22 cellular contexts compared by ENCODE assay signal in the genomic region with DNA sequence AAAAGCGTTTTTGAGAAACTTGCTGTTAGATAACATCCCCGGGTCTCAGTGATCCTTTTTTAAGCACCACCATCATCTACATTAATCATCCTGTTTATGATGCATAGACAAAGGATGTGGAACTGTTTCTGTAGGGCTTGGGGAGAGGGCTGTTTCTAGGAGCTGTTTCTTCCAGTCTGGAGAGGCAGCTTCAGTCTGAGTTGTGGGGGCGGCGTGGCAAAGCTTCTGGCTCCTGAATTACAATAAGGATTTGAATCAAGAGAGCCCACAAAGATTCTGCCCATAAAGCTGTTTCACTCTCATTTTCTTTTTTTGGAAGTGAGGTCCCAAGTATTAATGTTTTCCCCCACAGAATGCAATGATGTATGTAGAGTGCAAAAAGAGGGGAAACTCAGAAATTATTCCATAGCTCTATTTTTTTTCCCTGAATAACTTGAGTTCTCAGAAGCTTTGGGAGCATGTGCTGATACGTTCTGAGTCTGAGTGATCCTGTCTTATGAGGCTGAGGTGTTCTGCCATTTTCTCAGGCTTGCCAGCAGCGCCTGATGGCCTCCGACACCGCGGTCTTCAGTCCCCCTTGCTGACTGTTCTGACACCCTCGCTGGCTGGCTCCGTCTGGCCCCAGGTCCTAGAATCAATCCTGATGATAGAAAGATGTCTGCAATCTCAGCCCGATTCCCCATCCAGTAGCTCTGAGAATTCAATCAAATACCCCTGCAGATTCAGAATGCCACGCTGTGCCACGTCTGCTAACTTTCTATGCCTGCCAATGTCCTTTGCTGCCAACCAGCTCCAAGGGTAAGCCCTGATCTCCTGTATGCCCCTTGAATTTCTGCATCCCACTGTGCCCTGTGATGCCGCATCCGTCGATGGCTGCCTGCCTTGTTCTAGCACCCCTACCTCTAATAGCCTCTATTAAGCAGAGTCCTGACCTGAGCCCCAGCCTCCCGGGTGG.
"Had no signal": no experiment of that assay in that cellular context is flagged by ENCODE, and none has a peak within 500 bp of the region (broad histone marks: within the 10 kb centered on the region; RNA-seq: fewer than 3 reads in every experiment).

No MANE protein-coding gene starts in this region.

- H3K4me3 ChIP-seq: left ventricle myocardium inferior, suprapubic skin, vagina had no signal

- H3K27ac ChIP-seq: left ventricle myocardium inferior, suprapubic skin, vagina had no signal

- H3K27me3 Mint-ChIP-seq: dendritic cell treated with granulocyte-macrophage colony-stimulating factor and Interleukin-4, amounts not matched to agents 40 ng/mL and 50 ng/mL, for 4 days had no signal

- H3K4me1 ChIP-seq: left ventricle myocardium inferior, suprapubic skin, vagina had no signal

- H3K9me3 Mint-ChIP-seq: activated naive CD8-positive, alpha-beta T cell treated with anti-CD3 and anti-CD28 coated beads for 36 hours; activated T-cell treated with anti-CD3 and anti-CD28 coated beads, Interleukin-2, amount 50 U/mL, for 24 hours; activated T-helper 2 cell treated with anti-CD3 and anti-CD28 coated beads, Interferon-gamma antibody, Interleukin-2, Interleukin-4, amounts not matched to agents 10 μg/mL and 5 μg/mL and 100 μg/mL, durations not matched to agents 14 hours and 24 hours and 36 hours; dendritic cell treated with granulocyte-macrophage colony-stimulating factor and Interleukin-4, amounts not matched to agents 40 ng/mL and 50 ng/mL, for 4 days; natural killer cell treated with Interleukin-12 subunit alpha and Interleukin-12 subunit beta and Interleukin-15 and Interleukin-18, amount 100 ng/mL, for 72 hours; type B pancreatic cell had no signal

- H3K27ac Mint-ChIP-seq: activated naive CD8-positive, alpha-beta T cell treated with anti-CD3 and anti-CD28 coated beads for 36 hours; activated T-cell treated with anti-CD3 and anti-CD28 coated beads, Interleukin-2, amount 50 U/mL, for 24 hours; activated T-helper 2 cell treated with anti-CD3 and anti-CD28 coated beads, Interferon-gamma antibody, Interleukin-2, Interleukin-4, amounts not matched to agents 10 μg/mL and 5 μg/mL and 100 μg/mL, durations not matched to agents 14 hours and 24 hours and 36 hours; dendritic cell treated with granulocyte-macrophage colony-stimulating factor and Interleukin-4, amounts not matched to agents 40 ng/mL and 50 ng/mL, for 4 days; natural killer cell treated with Interleukin-12 subunit alpha and Interleukin-12 subunit beta and Interleukin-15 and Interleukin-18, amount 100 ng/mL, for 72 hours; stimulated activated naive CD8-positive, alpha-beta T cell treated with anti-CD3 and anti-CD28 coated beads, Interleukin-15, Interleukin-2, amounts not matched to agents 100 ng/mL and 50 ng/mL, for 24 hours; type B pancreatic cell had no signal

- H3K36me3 ChIP-seq: left ventricle myocardium inferior, suprapubic skin, vagina had no signal

- H3K9me3 ChIP-seq: left ventricle myocardium inferior, suprapubic skin, vagina had no signal

- DNase-seq: activated CD4-positive, alpha-beta T cell treated with anti-CD3 and anti-CD28 coated beads for 1 hour; activated CD4-positive, alpha-beta T cell treated with anti-CD3 and anti-CD28 coated beads, Interleukin-2, amount 50 U/mL, for 4 hours; activated CD8-positive, alpha-beta memory T cell treated with anti-CD3 and anti-CD28 coated beads for 24 hours; activated CD8-positive, alpha-beta memory T cell treated with anti-CD3 and anti-CD28 coated beads, Interleukin-2, amount 50 U/mL, for 4 hours; activated naive CD4-positive, alpha-beta T cell treated with Interleukin-2 at 50 U/mL for 16 hours; activated naive CD8-positive, alpha-beta T cell treated with anti-CD3 and anti-CD28 coated beads for 36 hours; activated T-cell treated with anti-CD3 and anti-CD28 coated beads, Interleukin-2, amount 50 U/mL, for 24 hours; effector CD8-positive, alpha-beta T cell; glutamatergic neuron; left ventricle myocardium inferior; mammary epithelial cell; midbrain; stimulated activated CD4-positive, alpha-beta T cell treated with anti-CD3 and anti-CD28 coated beads, Interleukin-4, amount 100 ng/mL, for 1 hour; T-helper 1 cell had no signal

- H3K4me3 Mint-ChIP-seq: activated naive CD8-positive, alpha-beta T cell treated with anti-CD3 and anti-CD28 coated beads for 36 hours; activated T-cell treated with anti-CD3 and anti-CD28 coated beads, Interleukin-2, amount 50 U/mL, for 24 hours; dendritic cell treated with granulocyte-macrophage colony-stimulating factor and Interleukin-4, amounts not matched to agents 40 ng/mL and 50 ng/mL, for 4 days; natural killer cell treated with Interleukin-12 subunit alpha and Interleukin-12 subunit beta and Interleukin-15 and Interleukin-18, amount 100 ng/mL, for 72 hours; stimulated activated naive CD8-positive, alpha-beta T cell treated with anti-CD3 and anti-CD28 coated beads, Interleukin-15, Interleukin-2, amounts not matched to agents 100 ng/mL and 50 ng/mL, for 24 hours; type B pancreatic cell had no signal

- H3K36me3 Mint-ChIP-seq: activated naive CD8-positive, alpha-beta T cell treated with anti-CD3 and anti-CD28 coated beads for 36 hours; natural killer cell treated with Interleukin-12 subunit alpha and Interleukin-12 subunit beta and Interleukin-15 and Interleukin-18, amount 100 ng/mL, for 72 hours; type B pancreatic cell had no signal

- ATAC-seq: sciatic nerve had no signal

- H3K27me3 ChIP-seq: vagina had no signal
